ENCODE assay signal across 8 cellular contexts in genomic region chr2:158034198-158034831, GRCh38.
DNase-seq lines count a peak whose midpoint lies in the region; ATAC-seq and TF ChIP-seq lines count a peak whose summit lies in the region.

No MANE protein-coding gene starts in this region.

- peaks cover 6% of the 10 kb centered on the region for H3K4me1 ChIP-seq in left ventricle myocardium inferior
- H3K4me1 ChIP-seq in spleen, result peaks cover 0 to 11% (median 5%) of the 10 kb centered on the region in 6 donors

- H3K36me3 ChIP-seq in left ventricle myocardium inferior, result no peaks in the 10 kb centered on the region
- no peaks in the 10 kb centered on the region for H3K36me3 ChIP-seq in spleen

- H3K27me3 ChIP-seq in left ventricle myocardium inferior (ENCODE audit: low read depth) (no peaks in the 10 kb centered on the region), spleen (replicated peaks in 1 of 7) (no peaks in the 10 kb centered on the region)

- TF ChIP-seq CTCF in VCaP (conservative IDR thresholded peaks at IDR 0.05) (peak; percentile 77), left ventricle myocardium inferior (IDR thresholded peaks at IDR 0.05; ENCODE audit: borderline replicate concordance) (peak; percentile 60), spleen (IDR thresholded peaks at IDR 0.05 in 8 of 11, conservative IDR thresholded peaks at IDR 0.05 in 3 of 11) (peak in 9 of 11 experiments; percentile 15 to 62 (median 42))

- no peak for TF ChIP-seq POLR2A in spleen (IDR thresholded peaks at IDR 0.05)

- intact Hi-C loops in left ventricle myocardium inferior (cut with micrococcal nuclease) (loop anchor here (5.0 kb wide), 1 partner anchor 718 kb away; no protein-coding TSS in a partner anchor), spleen (cut with DNase I; ENCODE audit: low total_unique reads) (loop anchor here (5.0 kb wide), 1 partner anchor 708 kb away; no protein-coding TSS in a partner anchor)

- no peak overlapping the region for H3K4me3 ChIP-seq in left ventricle myocardium inferior
- H3K4me3 ChIP-seq in spleen, result no peak overlapping the region

- H3K27ac ChIP-seq in VCaP, result no peak overlapping the region
- H3K27ac ChIP-seq in left ventricle myocardium inferior (replicated peaks), result no peak overlapping the region
- H3K27ac ChIP-seq in spleen, result no peak overlapping the region

- H3K9me3 ChIP-seq in left ventricle myocardium inferior (replicated peaks) (no peaks in the 10 kb centered on the region), spleen (no peaks in the 10 kb centered on the region)

- DNase-seq in NCI-H510A treated with DMSO at 0.1 percent for 48 hours (lab: John Stamatoyannopoulos, UW) (peak; percentile 40), NCI-H510A (lab: John Stamatoyannopoulos, UW) (no peak), NCI-H2081 treated with DMSO at 0.1 percent for 48 hours (lab: John Stamatoyannopoulos, UW) (peak; percentile 3), left ventricle myocardium inferior (no peak), spleen (no peak), KG1 (lab: John Stamatoyannopoulos, UW) (no peak)

- peak; percentile 65 for ATAC-seq in HG02571 (IDR thresholded peaks at IDR 0.05; ENCODE audit: unreplicated experiment)

- 21 to 37% (median 28%) methylated on average over 7 of the region's 7 CpGs for WGBS in spleen, 5 donors

Comparison
In these comparisons a context has a peak if more than half of its experiments do, and no peak if none do; other contexts are left out.
1. DNase-seq: peak in NCI-H510A treated with DMSO at 0.1 percent for 48 hours (single experiment) and NCI-H2081 treated with DMSO at 0.1 percent for 48 hours (single experiment); none in NCI-H510A (single experiment), left ventricle myocardium inferior (single experiment), spleen (single experiment) and KG1 (single experiment).
2. Peak in every context shown above with its lines, with median percentiles within 50 percentile points of each other: CTCF ChIP-seq.